ENCODE assay signal across 17 cellular contexts in genomic region chr16:2967211-2967631, GRCh38. TPM values are rescaled to one million over a fixed set of nuclear protein-coding genes. Genes with fewer than 3 reads are reported as not detected.
DNase-seq lines count a peak whose midpoint lies in the region; FAIRE-seq and TF ChIP-seq lines count a peak whose summit lies in the region.
"Had no signal": no experiment of that assay in that cellular context is flagged by ENCODE, and none has a peak within 500 bp of the region (broad histone marks: within the 10 kb centered on the region; RNA-seq: fewer than 3 reads in every experiment).

No MANE protein-coding gene starts in this region.

- H3K23me2 ChIP-seq in H1 (ENCODE audit: low read depth, low read length), result peaks cover 27% of the 10 kb centered on the region

- no peak overlapping the region for H3K18ac ChIP-seq in H1 (ENCODE audit: extremely low read depth, low read length)

- H3K9me3 Mint-ChIP-seq in activated CD4-positive, alpha-beta T cell treated with anti-CD3 and anti-CD28 coated beads, Interleukin-2, amount 10 ng/mL, durations not matched to agents 24 days and 14 days, result no peaks in the 10 kb centered on the region
- H3K9me3 Mint-ChIP-seq: activated T-helper 2 cell treated with anti-CD3 and anti-CD28 coated beads, Interferon-gamma antibody, Interleukin-2, Interleukin-4, amounts not matched to agents 10 μg/mL and 5 μg/mL and 100 μg/mL, durations not matched to agents 14 hours and 24 hours and 36 hours; CD4-positive, alpha-beta T cell; WTC11 had no signal

- no peak overlapping the region for H4K5ac ChIP-seq in H1 (ENCODE audit: insufficient read length, low read depth, low read length)

- peak overlapping the region; percentile 40 to 66 for H3K4me2 ChIP-seq in H1 (ENCODE audit: insufficient read depth in 1 of 2, low read depth in 2 of 2, low read length in 2 of 2)

- H2BK15ac ChIP-seq in H1 (ENCODE audit: low read length), result no peak overlapping the region

- H3K56ac ChIP-seq in H1 (replicated peaks; ENCODE audit: insufficient read length, low read depth, low read length), result no peak overlapping the region

- H3K27ac ChIP-seq in H1 (ENCODE audit: low read depth, low read length) (no peak overlapping the region), spleen (no peak overlapping the region)
- H3K27ac ChIP-seq: adrenal gland had no signal

- H2BK5ac ChIP-seq in H1 (ENCODE audit: low read depth, low read length), result no peak overlapping the region

- H3K9me3 ChIP-seq in H1 (ENCODE audit: insufficient read depth in 2 of 2, low read depth in 1 of 2, low read length in 1 of 2) (no peaks in the 10 kb centered on the region), spleen (no peaks in the 10 kb centered on the region)
- H3K9me3 ChIP-seq: adrenal gland, MG63 had no signal

- POLR2A ChIA-PET in H1 (lab: Charles Lee; ENCODE audit: partially characterized antibody), result interaction anchor here (0.7 to 25.4 kb wide), 7 partner anchors 8 to 196 kb away, joined by 3 to 455 read pairs (median 7); partner anchors contain the start of genes CLDN6, HCFC1R1, PKMYT1 and THOC6

- TF ChIP-seq POLR2A in H1 (IDR thresholded peaks at IDR 0.05; ENCODE audit: control extremely low read depth in 1 of 2, low read depth in 2 of 2, low read length in 2 of 2), result no peak
- no peak for TF ChIP-seq POLR2A in spleen (IDR thresholded peaks at IDR 0.05)

- no peak overlapping the region for H2AFZ ChIP-seq in H1 (ENCODE audit: low read length)

- H3K36me3 ChIP-seq in H1 (ENCODE audit: control insufficient read depth in 2 of 4, insufficient read depth in 4 of 4, low read length in 3 of 4) (peaks cover 0 to 6% (median 0%) of the 10 kb centered on the region in 4 experiments; a peak in 2 of 8 replicates), spleen (peaks cover 0 to 9% (median 0%) of the 10 kb centered on the region in 6 donors)
- H3K36me3 ChIP-seq: adrenal gland had no signal

- H3K4ac ChIP-seq in H1 (replicated peaks; ENCODE audit: insufficient read length, low read depth, low read length), result no peak overlapping the region

- no peak overlapping the region for H3K4me3 Mint-ChIP-seq in activated CD4-positive, alpha-beta T cell treated with anti-CD3 and anti-CD28 coated beads, Interleukin-2, amount 10 ng/mL, durations not matched to agents 24 days and 14 days

- no peak overlapping the region for H2BK12ac ChIP-seq in H1 (ENCODE audit: low read depth, low read length)

- no peak overlapping the region for H3K14ac ChIP-seq in H1 (ENCODE audit: insufficient read length)

- peaks cover 15 to 32% (median 23%) of the 10 kb centered on the region in 4 experiments; a peak in 6 of 7 replicates for H3K27me3 ChIP-seq in H1 (replicated peaks in 1 of 4; ENCODE audit: control insufficient read depth in 3 of 4, extremely low read depth in 1 of 4, insufficient read depth in 3 of 4, low read length in 3 of 4)
- H3K27me3 ChIP-seq in spleen (replicated peaks in 1 of 7), result peaks cover 30 to 82% (median 64%) of the 10 kb centered on the region in 7 donors

- H3K23ac ChIP-seq in H1 (ENCODE audit: insufficient read length), result no peak overlapping the region

- no peak for TF ChIP-seq RAD21 in H1 (IDR thresholded peaks at IDR 0.05 in 1 of 2, conservative IDR thresholded peaks at IDR 0.05 in 1 of 2; ENCODE audit: low read depth in 2 of 2, low read length in 2 of 2)

- peaks cover 0 to 2% of the 10 kb centered on the region in 2 experiments; a peak in 1 of 4 replicates for H3K79me2 ChIP-seq in H1 (ENCODE audit: control insufficient read depth in 1 of 2, insufficient read depth in 2 of 2, low read length in 2 of 2)

- H3K27me3 Mint-ChIP-seq in activated CD4-positive, alpha-beta T cell treated with anti-CD3 and anti-CD28 coated beads, Interleukin-2, amount 10 ng/mL, durations not matched to agents 24 days and 14 days, result peaks cover 23% of the 10 kb centered on the region

- H3K36me3 Mint-ChIP-seq in activated CD4-positive, alpha-beta T cell treated with anti-CD3 and anti-CD28 coated beads, Interleukin-2, amount 10 ng/mL, durations not matched to agents 24 days and 14 days (ENCODE audit: low read depth), result peaks cover 14% of the 10 kb centered on the region

- H2AK5ac ChIP-seq in H1 (ENCODE audit: low read depth, low read length), result no peak overlapping the region

- no peak overlapping the region for H3K9ac ChIP-seq in H1 (replicated peaks in 1 of 4; ENCODE audit: extremely low read depth in 1 of 4, low read depth in 3 of 4, low read length in 3 of 4)

- H3K4me3 ChIP-seq in H1 (ENCODE audit: extremely low read depth in 1 of 4, insufficient read depth in 2 of 4, low read depth in 3 of 4, low read length in 4 of 4) (peak overlapping the region in 3 of 4 experiments; percentile 14 to 51 (median 23); a peak in 4 of 8 replicates), spleen (peak overlapping the region in 6 of 8 donors; percentile 13 to 95 (median 25))
- H3K4me3 ChIP-seq: adrenal gland, MG63 had no signal

- TF ChIP-seq CTCF in H1 (IDR thresholded peaks at IDR 0.05; ENCODE audit: control extremely low read depth in 1 of 3, insufficient read depth in 1 of 3, low read depth in 1 of 3, low read length in 3 of 3), result no peak
- TF ChIP-seq CTCF in spleen (IDR thresholded peaks at IDR 0.05 in 8 of 11, conservative IDR thresholded peaks at IDR 0.05 in 3 of 11), result no peak

- DNase-seq in activated CD4-positive, alpha-beta T cell treated with anti-CD3 and anti-CD28 coated beads, Interleukin-2, amount 10 ng/mL, durations not matched to agents 24 days and 14 days, result peak; percentile 61
- no peak for DNase-seq in activated CD4-positive, alpha-beta T cell treated with anti-CD3 and anti-CD28 coated beads, Interleukin-2, amount 50 U/mL, for 4 hours
- DNase-seq in H1 (ENCODE audit: low read depth in 1 of 2, low spot score in 2 of 2), result peak in 1 of 2 experiments; percentile 47
- DNase-seq in spleen, result peak; percentile 76
- no peak for DNase-seq in cerebellum (ENCODE audit: low spot score)
- no peak for DNase-seq in stimulated activated CD4-positive, alpha-beta T cell treated with anti-CD3 and anti-CD28 coated beads, Interleukin-4, amount 100 ng/mL, for 1 hour
- DNase-seq: CD4-positive, alpha-beta T cell; central memory CD4-positive, alpha-beta T cell; MG63; NCI-H1694; stimulated activated naive CD8-positive, alpha-beta T cell treated with anti-CD3 and anti-CD28 coated beads, Interleukin-15, Interleukin-2, amounts not matched to agents 100 U/mL and 50 U/mL, for 24 hours had no signal

- H2BK20ac ChIP-seq in H1 (ENCODE audit: low read length), result no peak overlapping the region

- no peak for TF ChIP-seq EP300 in H1 (IDR thresholded peaks at IDR 0.05; ENCODE audit: borderline replicate concordance in 1 of 2, low read depth in 2 of 2, low read length in 2 of 2)

- CTCF ChIA-PET in H1 (lab: Charles Lee; ENCODE audit: partially characterized antibody), result interaction anchor here (0.7 to 1.8 kb wide), 12 partner anchors 9 to 64 kb away, joined by 3 to 10 read pairs (median 4); partner anchors contain the start of gene FLYWCH1

- H3K27ac Mint-ChIP-seq in activated CD4-positive, alpha-beta T cell treated with anti-CD3 and anti-CD28 coated beads, Interleukin-2, amount 10 ng/mL, durations not matched to agents 24 days and 14 days, result no peak overlapping the region
- H3K27ac Mint-ChIP-seq: activated T-helper 2 cell treated with anti-CD3 and anti-CD28 coated beads, Interferon-gamma antibody, Interleukin-2, Interleukin-4, amounts not matched to agents 10 μg/mL and 5 μg/mL and 100 μg/mL, durations not matched to agents 14 hours and 24 hours and 36 hours; CD4-positive, alpha-beta T cell; progenitor cell of endocrine pancreas; WTC11 had no signal

- FAIRE-seq in H1 (lab: Jason Lieb, UNC), result no peak
- FAIRE-seq: urothelium cell line had no signal

- peaks cover 17 to 23% of the 10 kb centered on the region in 2 experiments for H4K20me1 ChIP-seq in H1 (replicated peaks in 1 of 2; ENCODE audit: control insufficient read depth in 1 of 2, insufficient read depth in 2 of 2, low read length in 2 of 2)

- H2BK120ac ChIP-seq in H1 (replicated peaks; ENCODE audit: low read depth, low read length), result no peak overlapping the region

- H4K91ac ChIP-seq in H1 (replicated peaks; ENCODE audit: insufficient read length, low read length), result peak overlapping the region; percentile 30

- WGBS in H1 (ENCODE audit: extremely low coverage in 1 of 2, insufficient coverage in 1 of 2, insufficient read length in 1 of 2, insufficient replicate concordance in 2 of 2, low coverage in 1 of 2, low lambda C conversion rate in 2 of 2, missing lambda C conversion rate in 1 of 2), 2 experiments, result 24% methylated on average over 26 of the region's 51 CpGs; no CpG with 5 or more reads in 1 of the 2 experiments
- 7 to 14% (median 13%) methylated on average over 6 to 51 of the region's 51 CpGs for WGBS in spleen, 5 donors

- peaks cover 25% of the 10 kb centered on the region for H3K4me1 Mint-ChIP-seq in activated CD4-positive, alpha-beta T cell treated with anti-CD3 and anti-CD28 coated beads, Interleukin-2, amount 10 ng/mL, durations not matched to agents 24 days and 14 days

- H3K79me1 ChIP-seq in H1 (ENCODE audit: low read depth, low read length), result peaks cover 7% of the 10 kb centered on the region

- H3K4me1 ChIP-seq in H1 (replicated peaks in 1 of 4; ENCODE audit: control insufficient read depth in 3 of 4, insufficient read depth in 4 of 4, low read length in 3 of 4), result peaks cover 0 to 38% (median 22%) of the 10 kb centered on the region in 4 experiments; a peak in 6 of 7 replicates
- peaks cover 36 to 94% (median 83%) of the 10 kb centered on the region in 6 donors for H3K4me1 ChIP-seq in spleen

- no peak overlapping the region for H4K8ac ChIP-seq in H1 (ENCODE audit: extremely low read depth, insufficient read depth, low read length)

- intact Hi-C loops in activated CD4-positive, alpha-beta T cell treated with anti-CD3 and anti-CD28 coated beads, Interleukin-2, amount 10 ng/mL, durations not matched to agents 24 days and 14 days (cut with micrococcal nuclease), result no loop called here
- intact Hi-C loops in spleen (cut with DNase I; ENCODE audit: low total_unique reads), result no loop called here

RNA-seq across cellular contexts. Expression of gene PAQR4, which starts 1.9 kb away (rescaled TPM):
- total RNA-seq in activated CD4-positive, alpha-beta T cell treated with anti-CD3 and anti-CD28 coated beads, Interleukin-2, amount 10 ng/mL, durations not matched to agents 24 days and 14 days, result 41.0 and 43.3 TPM in 2 replicates
- total RNA-seq in H1 (2021; fragmentation: NEBNext Ultra II Directional; extraction: Animal tissue kit (Norgen Biotek cat#: 25700)), result 28.2 and 28.8 TPM in 2 replicates
- 34.6 and 52.8 TPM in 2 replicates for polyA plus RNA-seq in H1 (2011; rRNA removed)
- 28.3 TPM for polyA plus RNA-seq in H1 (2011; cell fraction: cytosol; rRNA removed)
- polyA plus RNA-seq in H1 (2011; cell fraction: nucleus; rRNA removed), result 78.3 TPM
- polyA plus RNA-seq in H1 (2012, experiment 1 of 2), result 20.3 to 25.4 TPM (median 23.6 TPM) in 4 replicates
- 28.0 TPM for polyA plus RNA-seq in H1 (2012, experiment 2 of 2)
- polyA plus RNA-seq in H1 (2013, experiment 1 of 2), result 32.2 TPM
- 33.2 TPM for polyA plus RNA-seq in H1 (2013, experiment 2 of 2)
- polyA minus RNA-seq in H1 (2011; rRNA and poly(A)+ RNA removed), result 17.1 and 17.9 TPM in 2 replicates
- 22.5 TPM for polyA minus RNA-seq in H1 (2011; cell fraction: cytosol; rRNA and poly(A)+ RNA removed)
- polyA minus RNA-seq in H1 (2011; cell fraction: nucleus; rRNA and poly(A)+ RNA removed), result 15.5 TPM
- total RNA-seq in spleen, result 1 to 10 TPM; 3.3 to 9.0 (median 6.4) TPM
- 1 to 10 TPM; 2.1 to 7.1 (median 6.3) TPM for polyA plus RNA-seq in spleen
- 17.5 TPM for total RNA-seq in cerebellum

RNA-seq across cellular contexts. Expression of gene KREMEN2, which starts 3.1 kb away (rescaled TPM):
- 0.17 and 0.28 TPM in 2 replicates for total RNA-seq in activated CD4-positive, alpha-beta T cell treated with anti-CD3 and anti-CD28 coated beads, Interleukin-2, amount 10 ng/mL, durations not matched to agents 24 days and 14 days
- total RNA-seq in H1 (2021; fragmentation: NEBNext Ultra II Directional; extraction: Animal tissue kit (Norgen Biotek cat#: 25700)), result 6.6 and 7.8 TPM in 2 replicates
- polyA plus RNA-seq in H1 (2011; rRNA removed), result 7.0 and 10.4 TPM in 2 replicates
- polyA plus RNA-seq in H1 (2011; cell fraction: cytosol; rRNA removed), result 8.8 TPM
- polyA plus RNA-seq in H1 (2011; cell fraction: nucleus; rRNA removed), result 16.5 TPM
- 2.6 to 7.9 TPM (median 6.3 TPM) in 4 replicates for polyA plus RNA-seq in H1 (2012, experiment 1 of 2)
- 6.3 TPM for polyA plus RNA-seq in H1 (2012, experiment 2 of 2)
- polyA plus RNA-seq in H1 (2013, experiment 1 of 2), result 10.9 TPM
- 10.2 TPM for polyA plus RNA-seq in H1 (2013, experiment 2 of 2)
- 0.32 and 0.71 TPM in 2 replicates for polyA minus RNA-seq in H1 (2011; rRNA and poly(A)+ RNA removed)
- 2.3 TPM for polyA minus RNA-seq in H1 (2011; cell fraction: cytosol; rRNA and poly(A)+ RNA removed)
- polyA minus RNA-seq in H1 (2011; cell fraction: nucleus; rRNA and poly(A)+ RNA removed), result 3.9 TPM
- total RNA-seq in spleen, result 1 to 10 TPM in 1 of 7 donors, under 1 TPM in 1, not detected in 5; 0.40 to 1.0 TPM
- polyA plus RNA-seq in spleen, result 1 to 10 TPM in 1 of 3 donors, under 1 TPM in 2; 0.41 to 1.2 (median 0.42) TPM
- total RNA-seq in cerebellum, result not detected
- total RNA-seq: adrenal gland; CD4-positive, alpha-beta T cell; liver had no signal
- polyA plus RNA-seq: adrenal gland, liver had no signal

RNA-seq across cellular contexts. Expression of gene PKMYT1, which starts 13.0 kb away (rescaled TPM):
- total RNA-seq in activated CD4-positive, alpha-beta T cell treated with anti-CD3 and anti-CD28 coated beads, Interleukin-2, amount 10 ng/mL, durations not matched to agents 24 days and 14 days, result 152 TPM in 2 replicates
- 74.7 and 83.6 TPM in 2 replicates for total RNA-seq in H1 (2021; fragmentation: NEBNext Ultra II Directional; extraction: Animal tissue kit (Norgen Biotek cat#: 25700))
- polyA plus RNA-seq in H1 (2011; rRNA removed), result 85.2 and 180 TPM in 2 replicates
- 47.7 TPM for polyA plus RNA-seq in H1 (2011; cell fraction: cytosol; rRNA removed)
- 210 TPM for polyA plus RNA-seq in H1 (2011; cell fraction: nucleus; rRNA removed)
- 52.2 to 75.7 TPM (median 70.6 TPM) in 4 replicates for polyA plus RNA-seq in H1 (2012, experiment 1 of 2)
- polyA plus RNA-seq in H1 (2012, experiment 2 of 2), result 62.9 TPM
- 113 TPM for polyA plus RNA-seq in H1 (2013, experiment 1 of 2)
- polyA plus RNA-seq in H1 (2013, experiment 2 of 2), result 117 TPM
- polyA minus RNA-seq in H1 (2011; rRNA and poly(A)+ RNA removed), result 14.7 and 15.1 TPM in 2 replicates
- 22.3 TPM for polyA minus RNA-seq in H1 (2011; cell fraction: cytosol; rRNA and poly(A)+ RNA removed)
- polyA minus RNA-seq in H1 (2011; cell fraction: nucleus; rRNA and poly(A)+ RNA removed), result 61.8 TPM
- 1 to 10 TPM; 3.3 to 9.6 (median 5.6) TPM for total RNA-seq in spleen
- polyA plus RNA-seq in spleen, result 10 to 100 TPM in 1 of 3 donors, 1 to 10 TPM in 2; 3.9 to 11.3 (median 6.8) TPM
- 5.0 TPM for total RNA-seq in cerebellum

RNA-seq across cellular contexts. Expression of gene CLDN9, which starts 45.5 kb away (rescaled TPM):
- total RNA-seq in activated CD4-positive, alpha-beta T cell treated with anti-CD3 and anti-CD28 coated beads, Interleukin-2, amount 10 ng/mL, durations not matched to agents 24 days and 14 days, result not detected in 2 replicates
- total RNA-seq in H1 (2021; fragmentation: NEBNext Ultra II Directional; extraction: Animal tissue kit (Norgen Biotek cat#: 25700)), result 0.60 and 0.77 TPM in 2 replicates
- polyA plus RNA-seq in H1 (2011; rRNA removed), result 0.89 and 2.2 TPM in 2 replicates
- 1.1 TPM for polyA plus RNA-seq in H1 (2011; cell fraction: cytosol; rRNA removed)
- polyA plus RNA-seq in H1 (2011; cell fraction: nucleus; rRNA removed), result 1.5 TPM
- polyA plus RNA-seq in H1 (2012, experiment 1 of 2), result 0.88 to 1.4 TPM (median 1.3 TPM) in 4 replicates
- 0.79 TPM for polyA plus RNA-seq in H1 (2012, experiment 2 of 2)
- 0.45 TPM for polyA plus RNA-seq in H1 (2013, experiment 1 of 2)
- polyA plus RNA-seq in H1 (2013, experiment 2 of 2), result 0.64 TPM
- 0.54 and 0.69 TPM in 2 replicates for polyA minus RNA-seq in H1 (2011; rRNA and poly(A)+ RNA removed)
- 1.2 TPM for polyA minus RNA-seq in H1 (2011; cell fraction: cytosol; rRNA and poly(A)+ RNA removed)
- polyA minus RNA-seq in H1 (2011; cell fraction: nucleus; rRNA and poly(A)+ RNA removed), result 2.4 TPM
- total RNA-seq in spleen, result 1 to 10 TPM in 2 of 7 donors, under 1 TPM in 5; 0.24 to 1.7 (median 0.56) TPM
- polyA plus RNA-seq in spleen, result under 1 TPM; 0.06 to 0.37 (median 0.16) TPM
- not detected for total RNA-seq in cerebellum
- total RNA-seq: CD4-positive, alpha-beta T cell had no signal

RNA-seq across cellular contexts. Expression of gene CLDN6, which starts 50.8 kb away (rescaled TPM):
- not detected in 2 replicates for total RNA-seq in activated CD4-positive, alpha-beta T cell treated with anti-CD3 and anti-CD28 coated beads, Interleukin-2, amount 10 ng/mL, durations not matched to agents 24 days and 14 days
- 747 and 793 TPM in 2 replicates for total RNA-seq in H1 (2021; fragmentation: NEBNext Ultra II Directional; extraction: Animal tissue kit (Norgen Biotek cat#: 25700))
- 1,115 and 1,541 TPM in 2 replicates for polyA plus RNA-seq in H1 (2011; rRNA removed)
- 1,064 TPM for polyA plus RNA-seq in H1 (2011; cell fraction: cytosol; rRNA removed)
- 853 TPM for polyA plus RNA-seq in H1 (2011; cell fraction: nucleus; rRNA removed)
- polyA plus RNA-seq in H1 (2012, experiment 1 of 2), result 1,062 to 1,141 TPM (median 1,120 TPM) in 4 replicates
- 1,707 TPM for polyA plus RNA-seq in H1 (2012, experiment 2 of 2)
- polyA plus RNA-seq in H1 (2013, experiment 1 of 2), result 1,092 TPM
- 1,249 TPM for polyA plus RNA-seq in H1 (2013, experiment 2 of 2)
- polyA minus RNA-seq in H1 (2011; rRNA and poly(A)+ RNA removed), result 497 and 676 TPM in 2 replicates
- polyA minus RNA-seq in H1 (2011; cell fraction: cytosol; rRNA and poly(A)+ RNA removed), result 373 TPM
- 219 TPM for polyA minus RNA-seq in H1 (2011; cell fraction: nucleus; rRNA and poly(A)+ RNA removed)
- total RNA-seq in spleen, result not detected
- not detected for polyA plus RNA-seq in spleen
- total RNA-seq in cerebellum, result not detected
- total RNA-seq: activated T-helper 2 cell treated with anti-CD3 and anti-CD28 coated beads, Interferon-gamma antibody, Interleukin-2, Interleukin-4, amounts not matched to agents 10 μg/mL and 5 μg/mL and 100 μg/mL, durations not matched to agents 14 hours and 24 hours and 36 hours; CD4-positive, alpha-beta T cell had no signal
- polyA plus RNA-seq: adrenal gland, liver had no signal

Comparison
In these comparisons a context has a peak if more than half of its experiments do, and no peak if none do; other contexts are left out.
1. DNase-seq: peak in activated CD4-positive, alpha-beta T cell treated with anti-CD3 and anti-CD28 coated beads, Interleukin-2, amount 10 ng/mL, durations not matched to agents 24 days and 14 days (single experiment) and spleen (single experiment); none in activated CD4-positive, alpha-beta T cell treated with anti-CD3 and anti-CD28 coated beads, Interleukin-2, amount 50 U/mL, for 4 hours (0 of 2), cerebellum (single experiment) and stimulated activated CD4-positive, alpha-beta T cell treated with anti-CD3 and anti-CD28 coated beads, Interleukin-4, amount 100 ng/mL, for 1 hour (single experiment).